Comparison of ENCODE assay signal across 18 cellular contexts in the genomic region with DNA sequence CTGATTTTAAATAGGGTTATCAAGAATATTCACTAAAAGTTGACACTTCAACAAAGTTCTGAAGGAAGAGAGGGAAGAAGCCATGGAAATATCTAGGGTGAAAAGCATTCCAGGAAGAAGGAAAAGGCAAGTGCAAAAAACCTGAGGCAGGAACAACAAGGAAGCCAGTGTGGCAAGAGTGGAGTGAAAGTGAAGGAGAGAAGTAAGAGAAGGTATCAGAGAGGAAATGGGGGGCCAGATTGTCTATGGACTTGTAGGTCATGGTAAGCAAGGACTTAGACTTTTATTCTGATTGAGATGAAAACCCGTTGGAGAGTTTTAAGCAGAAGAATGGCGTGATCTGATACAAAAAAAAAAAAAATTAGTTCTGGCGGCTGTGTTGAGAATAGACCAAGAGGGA. TPM values are rescaled to one million over a fixed set of nuclear protein-coding genes. Genes with fewer than 3 reads are reported as not detected.
DNase-seq lines count a peak whose midpoint lies in the region; ATAC-seq lines count a peak whose summit lies in the region.
"Had no signal": no experiment of that assay in that cellular context is flagged by ENCODE, and none has a peak within 500 bp of the region (broad histone marks: within the 10 kb centered on the region; RNA-seq: fewer than 3 reads in every experiment).

No MANE protein-coding gene starts in this region.

- peaks cover 49% of the 10 kb centered on the region for H3K4me1 Mint-ChIP-seq in T-helper 2 cell treated with Interferon-gamma antibody and Interleukin-4, amounts not matched to agents 5 μg/mL and 100 μg/mL, for 36 hours (ENCODE audit: low read depth)
- peaks cover 40 to 60% (median 49%) of the 10 kb centered on the region in 4 donors for H3K4me1 Mint-ChIP-seq in CD4-positive, alpha-beta memory T cell
- peaks cover 54% of the 10 kb centered on the region for H3K4me1 Mint-ChIP-seq in activated T-helper 1 cell treated with anti-CD3 and anti-CD28 coated beads, Interleukin-12 subunit alpha, Interleukin-12 subunit beta, Interleukin-2, Interleukin-4 antibody, amounts not matched to agents 30 ng/mL and 10 ng/mL and 1 ng/mL, durations not matched to agents 14 hours and 24 hours and 36 hours (ENCODE audit: low read depth)
- peaks cover 29 to 78% (median 66%) of the 10 kb centered on the region in 7 donors for H3K4me1 Mint-ChIP-seq in naive thymus-derived CD4-positive, alpha-beta T cell

- peaks cover 42% of the 10 kb centered on the region for H3K4me1 ChIP-seq in CD4-positive, alpha-beta memory T cell (ENCODE audit: insufficient read depth, low read length)
- H3K4me1 ChIP-seq in naive thymus-derived CD4-positive, alpha-beta T cell (ENCODE audit: control insufficient read depth in 2 of 2, insufficient read depth in 2 of 2, low read length in 2 of 2) = peaks cover 16 to 38% of the 10 kb centered on the region in 2 donors

- CTCF ChIA-PET in CD4-positive, alpha-beta memory T cell (lab: Charles Lee; ENCODE audit: partially characterized antibody) = no interaction called here
- CTCF ChIA-PET in naive thymus-derived CD4-positive, alpha-beta T cell (lab: Charles Lee) = no interaction called here

- DNase-seq in T-helper 2 cell treated with Interferon-gamma antibody and Interleukin-4, amounts not matched to agents 5 μg/mL and 100 μg/mL, for 36 hours (ENCODE audit: low spot score) = no peak
- DNase-seq in T-helper 2 cell (no peak), NCI-H345 (lab: John Stamatoyannopoulos, UW) (no peak), NCI-H524 treated with DMSO at 0.1 percent for 48 hours (lab: John Stamatoyannopoulos, UW) (no peak)
- DNase-seq in CD4-positive, alpha-beta memory T cell = no peak
- DNase-seq in activated T-helper 1 cell treated with anti-CD3 and anti-CD28 coated beads, Interleukin-12 subunit alpha, Interleukin-12 subunit beta, Interleukin-2, Interleukin-4 antibody, amounts not matched to agents 30 ng/mL and 10 ng/mL and 1 ng/mL, durations not matched to agents 14 hours and 24 hours and 36 hours (ENCODE audit: low spot score) = no peak
- DNase-seq in naive thymus-derived CD4-positive, alpha-beta T cell = no peak
- DNase-seq: 8988T; CD8-positive, alpha-beta memory T cell; DND-41; HFFc6; MV-4-11; NCI-H1417; NCI-H187 treated with DMSO at 0.1 percent for 48 hours; NCI-H69; NK-92 treated with Interleukin-12 subunit alpha and Interleukin-12 subunit beta, amount 100 ng/mL, for 24 hours had no signal

- no peaks in the 10 kb centered on the region for H3K9me3 ChIP-seq in CD4-positive, alpha-beta memory T cell (ENCODE audit: control insufficient read depth in 1 of 2, low read length in 2 of 2)
- H3K9me3 ChIP-seq in naive thymus-derived CD4-positive, alpha-beta T cell (ENCODE audit: control insufficient read depth in 2 of 3, low read length in 3 of 3) = no peaks in the 10 kb centered on the region

- no peaks in the 10 kb centered on the region for H3K27me3 Mint-ChIP-seq in T-helper 2 cell treated with Interferon-gamma antibody and Interleukin-4, amounts not matched to agents 5 μg/mL and 100 μg/mL, for 36 hours (ENCODE audit: low read depth)
- no peaks in the 10 kb centered on the region for H3K27me3 Mint-ChIP-seq in CD4-positive, alpha-beta memory T cell
- H3K27me3 Mint-ChIP-seq in activated T-helper 1 cell treated with anti-CD3 and anti-CD28 coated beads, Interleukin-12 subunit alpha, Interleukin-12 subunit beta, Interleukin-2, Interleukin-4 antibody, amounts not matched to agents 30 ng/mL and 10 ng/mL and 1 ng/mL, durations not matched to agents 14 hours and 24 hours and 36 hours (ENCODE audit: insufficient read depth) = no peaks in the 10 kb centered on the region
- H3K27me3 Mint-ChIP-seq in naive thymus-derived CD4-positive, alpha-beta T cell = no peaks in the 10 kb centered on the region
- H3K27me3 Mint-ChIP-seq: CD8-positive, alpha-beta memory T cell had no signal

- no peak for ATAC-seq in naive thymus-derived CD4-positive, alpha-beta T cell
- ATAC-seq in GM18870 (IDR thresholded peaks at IDR 0.05; ENCODE audit: unreplicated experiment) = no peak
- ATAC-seq: K562 had no signal

- no peak overlapping the region for H3K27ac ChIP-seq in CD4-positive, alpha-beta memory T cell (ENCODE audit: low read depth, low read length)
- no peak overlapping the region for H3K27ac ChIP-seq in naive thymus-derived CD4-positive, alpha-beta T cell (ENCODE audit: low read depth, low read length)

- peaks cover 28% of the 10 kb centered on the region for H3K36me3 Mint-ChIP-seq in T-helper 2 cell treated with Interferon-gamma antibody and Interleukin-4, amounts not matched to agents 5 μg/mL and 100 μg/mL, for 36 hours (ENCODE audit: low read depth)
- peaks cover 11 to 24% of the 10 kb centered on the region in 2 donors for H3K36me3 Mint-ChIP-seq in CD4-positive, alpha-beta memory T cell
- H3K36me3 Mint-ChIP-seq in activated T-helper 1 cell treated with anti-CD3 and anti-CD28 coated beads, Interleukin-12 subunit alpha, Interleukin-12 subunit beta, Interleukin-2, Interleukin-4 antibody, amounts not matched to agents 30 ng/mL and 10 ng/mL and 1 ng/mL, durations not matched to agents 14 hours and 24 hours and 36 hours (ENCODE audit: low read depth) = peaks cover 24% of the 10 kb centered on the region
- H3K36me3 Mint-ChIP-seq in naive thymus-derived CD4-positive, alpha-beta T cell = peaks cover 6 to 30% (median 8%) of the 10 kb centered on the region in 5 donors

- H3K27me3 ChIP-seq in CD4-positive, alpha-beta memory T cell (ENCODE audit: insufficient read depth, low read length) = no peaks in the 10 kb centered on the region
- no peaks in the 10 kb centered on the region for H3K27me3 ChIP-seq in naive thymus-derived CD4-positive, alpha-beta T cell (ENCODE audit: control insufficient read depth in 2 of 2, insufficient read depth in 2 of 2, low read length in 2 of 2)

- intact Hi-C loops in CD4-positive, alpha-beta memory T cell (cut with micrococcal nuclease) = no loop called here
- intact Hi-C loops in activated T-helper 1 cell treated with anti-CD3 and anti-CD28 coated beads, Interleukin-12 subunit alpha, Interleukin-12 subunit beta, Interleukin-2, Interleukin-4 antibody, amounts not matched to agents 30 ng/mL and 10 ng/mL and 1 ng/mL, durations not matched to agents 14 hours and 24 hours and 36 hours (cut with micrococcal nuclease) = loop anchor here (5.0 kb wide), 4 partner anchors 55 to 450 kb away; a partner anchor contains a TSS
- intact Hi-C loops in naive thymus-derived CD4-positive, alpha-beta T cell (cut with micrococcal nuclease) = no loop called here

- no peaks in the 10 kb centered on the region for H3K36me3 ChIP-seq in CD4-positive, alpha-beta memory T cell (ENCODE audit: insufficient read depth, low read length)
- no peaks in the 10 kb centered on the region for H3K36me3 ChIP-seq in naive thymus-derived CD4-positive, alpha-beta T cell (ENCODE audit: control insufficient read depth in 2 of 3, insufficient read depth in 3 of 3, low read length in 3 of 3)

- no peak overlapping the region for H3K4me3 ChIP-seq in CD4-positive, alpha-beta memory T cell (ENCODE audit: low read length in 2 of 2)
- no peak overlapping the region for H3K4me3 ChIP-seq in naive thymus-derived CD4-positive, alpha-beta T cell (ENCODE audit: low read length)
- H3K4me3 ChIP-seq: K562 had no signal

- POLR2A ChIA-PET in CD4-positive, alpha-beta memory T cell (lab: Charles Lee; ENCODE audit: partially characterized antibody) = no interaction called here
- POLR2A ChIA-PET in naive thymus-derived CD4-positive, alpha-beta T cell (lab: Charles Lee) = no interaction called here

- no peak overlapping the region for H3K4me3 Mint-ChIP-seq in T-helper 2 cell treated with Interferon-gamma antibody and Interleukin-4, amounts not matched to agents 5 μg/mL and 100 μg/mL, for 36 hours
- no peak overlapping the region for H3K4me3 Mint-ChIP-seq in CD4-positive, alpha-beta memory T cell
- no peak overlapping the region for H3K4me3 Mint-ChIP-seq in activated T-helper 1 cell treated with anti-CD3 and anti-CD28 coated beads, Interleukin-12 subunit alpha, Interleukin-12 subunit beta, Interleukin-2, Interleukin-4 antibody, amounts not matched to agents 30 ng/mL and 10 ng/mL and 1 ng/mL, durations not matched to agents 14 hours and 24 hours and 36 hours
- peak overlapping the region in 2 of 10 donors; percentile 9 to 37 for H3K4me3 Mint-ChIP-seq in naive thymus-derived CD4-positive, alpha-beta T cell
- H3K4me3 Mint-ChIP-seq: CD8-positive, alpha-beta memory T cell; HFFc6 had no signal

- no peaks in the 10 kb centered on the region for H3K9me3 Mint-ChIP-seq in T-helper 2 cell treated with Interferon-gamma antibody and Interleukin-4, amounts not matched to agents 5 μg/mL and 100 μg/mL, for 36 hours
- H3K9me3 Mint-ChIP-seq in CD4-positive, alpha-beta memory T cell = peaks cover 0 to 3% (median 0%) of the 10 kb centered on the region in 8 donors
- H3K9me3 Mint-ChIP-seq in activated T-helper 1 cell treated with anti-CD3 and anti-CD28 coated beads, Interleukin-12 subunit alpha, Interleukin-12 subunit beta, Interleukin-2, Interleukin-4 antibody, amounts not matched to agents 30 ng/mL and 10 ng/mL and 1 ng/mL, durations not matched to agents 14 hours and 24 hours and 36 hours = no peaks in the 10 kb centered on the region
- peaks cover 0 to 1% (median 0%) of the 10 kb centered on the region in 11 donors for H3K9me3 Mint-ChIP-seq in naive thymus-derived CD4-positive, alpha-beta T cell
- H3K9me3 Mint-ChIP-seq: CD8-positive, alpha-beta memory T cell; HFFc6 had no signal

- peak overlapping the region; percentile 48 for H3K27ac Mint-ChIP-seq in T-helper 2 cell treated with Interferon-gamma antibody and Interleukin-4, amounts not matched to agents 5 μg/mL and 100 μg/mL, for 36 hours
- peak overlapping the region in 5 of 7 donors; percentile 31 to 68 (median 48) for H3K27ac Mint-ChIP-seq in CD4-positive, alpha-beta memory T cell
- H3K27ac Mint-ChIP-seq in activated T-helper 1 cell treated with anti-CD3 and anti-CD28 coated beads, Interleukin-12 subunit alpha, Interleukin-12 subunit beta, Interleukin-2, Interleukin-4 antibody, amounts not matched to agents 30 ng/mL and 10 ng/mL and 1 ng/mL, durations not matched to agents 14 hours and 24 hours and 36 hours = peak overlapping the region; percentile 57
- peak overlapping the region in 6 of 9 donors; percentile 15 to 91 (median 34) for H3K27ac Mint-ChIP-seq in naive thymus-derived CD4-positive, alpha-beta T cell
- H3K27ac Mint-ChIP-seq: HFFc6 had no signal

RNA-seq across cellular contexts. Expression of a gene that starts 18.5 kb away (rescaled TPM):
- 10 to 100 TPM; 53.7 to 56.9 TPM for total RNA-seq in CD4-positive, alpha-beta memory T cell
- polyA plus RNA-seq in CD4-positive, alpha-beta memory T cell = 10 to 100 TPM in 1 of 2 donors, 1 to 10 TPM in 1; 1.4 to 16.5 TPM
- total RNA-seq in activated T-helper 1 cell treated with anti-CD3 and anti-CD28 coated beads, Interleukin-12 subunit alpha, Interleukin-12 subunit beta, Interleukin-2, Interleukin-4 antibody, amounts not matched to agents 30 ng/mL and 10 ng/mL and 1 ng/mL, durations not matched to agents 14 hours and 24 hours and 36 hours = 65.4 and 73.8 TPM in 2 replicates
- 10 to 100 TPM; 55.0 to 89.1 (median 78.3) TPM for total RNA-seq in naive thymus-derived CD4-positive, alpha-beta T cell
- 10 to 100 TPM; 10.1 to 11.7 TPM for polyA plus RNA-seq in naive thymus-derived CD4-positive, alpha-beta T cell

RNA-seq across cellular contexts. Expression of a gene that starts 54.2 kb away (rescaled TPM):
- 10 to 100 TPM; 28.2 to 29.4 TPM for total RNA-seq in CD4-positive, alpha-beta memory T cell
- 10 to 100 TPM; 29.5 to 37.1 TPM for polyA plus RNA-seq in CD4-positive, alpha-beta memory T cell
- 17.5 and 21.7 TPM in 2 replicates for total RNA-seq in activated T-helper 1 cell treated with anti-CD3 and anti-CD28 coated beads, Interleukin-12 subunit alpha, Interleukin-12 subunit beta, Interleukin-2, Interleukin-4 antibody, amounts not matched to agents 30 ng/mL and 10 ng/mL and 1 ng/mL, durations not matched to agents 14 hours and 24 hours and 36 hours
- total RNA-seq in naive thymus-derived CD4-positive, alpha-beta T cell = 10 to 100 TPM; 16.5 to 29.3 (median 25.4) TPM
- polyA plus RNA-seq in naive thymus-derived CD4-positive, alpha-beta T cell = 10 to 100 TPM; 31.4 to 31.5 TPM
